19 cellular contexts compared by ENCODE assay signal in genomic region chr2:231012471-231012870, GRCh38. TPM values are rescaled to one million over a fixed set of nuclear protein-coding genes. Genes with fewer than 3 reads are reported as not detected.
DNase-seq lines count a peak whose midpoint lies in the region; TF ChIP-seq lines count a peak whose summit lies in the region.
"Had no signal": no experiment of that assay in that cellular context is flagged by ENCODE, and none has a peak within 500 bp of the region (broad histone marks: within the 10 kb centered on the region; RNA-seq: fewer than 3 reads in every experiment).

No MANE protein-coding gene starts in this region.

- no peak overlapping the region for H3K4me3 Mint-ChIP-seq in glutamatergic neuron (ENCODE audit: unreplicated experiment)
- H3K4me3 Mint-ChIP-seq: CD14-positive monocyte; CD8-positive, alpha-beta T cell had no signal

- no peak overlapping the region for H3K4me2 ChIP-seq in mammary epithelial cell (ENCODE audit: insufficient read depth, low read depth, low read length)
- no peak overlapping the region for H3K4me2 ChIP-seq in hepatocyte

- peaks cover 3% of the 10 kb centered on the region for H3K9me3 Mint-ChIP-seq in glutamatergic neuron (ENCODE audit: unreplicated experiment)
- H3K9me3 Mint-ChIP-seq: CD14-positive monocyte; CD8-positive, alpha-beta T cell had no signal

- BruUV-seq in mammary epithelial cell (replicated peaks; lab: Mats Ljungman, UMichigan) = no TSS peak

- no peak for TF ChIP-seq POLR2A in breast epithelium (IDR thresholded peaks at IDR 0.05)
- TF ChIP-seq POLR2A in prostate gland (IDR thresholded peaks at IDR 0.05) = no peak

- in situ Hi-C loops in mammary epithelial cell (cut with MboI; ENCODE audit: low sequenced_read_pairs in 2 of 2) = no loop called here

- no peaks in the 10 kb centered on the region for H3K36me3 Mint-ChIP-seq in glutamatergic neuron (ENCODE audit: unreplicated experiment)
- H3K36me3 Mint-ChIP-seq: CD14-positive monocyte; CD8-positive, alpha-beta T cell had no signal

- H3K4me3 ChIP-seq in mammary epithelial cell (replicated peaks in 1 of 3; ENCODE audit: insufficient read depth in 1 of 3, low read depth in 2 of 3, low read length in 3 of 3) (no peak overlapping the region), breast epithelium (no peak overlapping the region), hepatocyte (no peak overlapping the region), prostate gland (no peak overlapping the region)
- H3K4me3 ChIP-seq: GM12878, GM23248 had no signal

- H3K9me2 ChIP-seq in hepatocyte (replicated peaks; ENCODE audit: insufficient read depth) = no peaks in the 10 kb centered on the region

- no peak overlapping the region for H3K27ac Mint-ChIP-seq in glutamatergic neuron (ENCODE audit: unreplicated experiment)
- H3K27ac Mint-ChIP-seq: CD8-positive, alpha-beta T cell had no signal

- H3K4me1 Mint-ChIP-seq in glutamatergic neuron (ENCODE audit: low read depth, unreplicated experiment) = peaks cover 8% of the 10 kb centered on the region

- no peaks in the 10 kb centered on the region for H3K4me1 ChIP-seq in mammary epithelial cell (ENCODE audit: insufficient read depth, low read length)
- no peaks in the 10 kb centered on the region for H3K4me1 ChIP-seq in breast epithelium
- H3K4me1 ChIP-seq in hepatocyte (ENCODE audit: insufficient read depth) = peaks cover 9% of the 10 kb centered on the region
- H3K4me1 ChIP-seq in prostate gland (replicated peaks) = no peaks in the 10 kb centered on the region

- no peak for TF ChIP-seq CTCF in mammary epithelial cell (conservative IDR thresholded peaks at IDR 0.05 in 1 of 2, IDR thresholded peaks at IDR 0.05 in 1 of 2; ENCODE audit: extremely low read depth in 1 of 2, insufficient read depth in 1 of 2, low read depth in 1 of 2, low read length in 2 of 2)
- TF ChIP-seq CTCF in breast epithelium (IDR thresholded peaks at IDR 0.05) = no peak
- TF ChIP-seq CTCF in hepatocyte (IDR thresholded peaks at IDR 0.05; ENCODE audit: poor library complexity) = no peak
- no peak for TF ChIP-seq CTCF in prostate gland (IDR thresholded peaks at IDR 0.05)
- no peak for TF ChIP-seq CTCF in glutamatergic neuron (IDR thresholded peaks at IDR 0.05; ENCODE audit: partially characterized antibody, unreplicated experiment)

- intact Hi-C loops in mammary epithelial cell (cut with micrococcal nuclease) (no loop called here), breast epithelium (cut with DNase I; ENCODE audit: low total_unique reads) (no loop called here), prostate gland (cut with DNase I) (no loop called here)

- dilution Hi-C loops in mammary epithelial cell (cut with HindIII; ENCODE audit: low sequenced_read_pairs) = no loop called here

- 17% methylated on average over 3 of the region's 3 CpGs for WGBS in mammary epithelial cell (ENCODE audit: low coverage, missing lambda C conversion rate)
- 74% methylated on average over 3 of the region's 3 CpGs for WGBS in hepatocyte (ENCODE audit: low lambda C conversion rate, missing lambda C conversion rate)
- 40% methylated on average over 3 of the region's 3 CpGs for WGBS in prostate gland

- no peaks in the 10 kb centered on the region for H3K9me3 ChIP-seq in mammary epithelial cell (replicated peaks; ENCODE audit: insufficient read depth, low read length)
- H3K9me3 ChIP-seq in breast epithelium = no peaks in the 10 kb centered on the region
- no peaks in the 10 kb centered on the region for H3K9me3 ChIP-seq in hepatocyte (ENCODE audit: low read depth)
- no peaks in the 10 kb centered on the region for H3K9me3 ChIP-seq in prostate gland

- H3K27me3 ChIP-seq in mammary epithelial cell (ENCODE audit: insufficient read depth, low read length) (peaks cover 5% of the 10 kb centered on the region), breast epithelium (no peaks in the 10 kb centered on the region), hepatocyte (no peaks in the 10 kb centered on the region), prostate gland (replicated peaks; ENCODE audit: insufficient read depth) (no peaks in the 10 kb centered on the region)

- peak; percentile 22 for DNase-seq in DMS79 treated with DMSO at 0.1 percent for 48 hours (lab: John Stamatoyannopoulos, UW)
- no peak for DNase-seq in DMS79 (lab: John Stamatoyannopoulos, UW)
- peak; percentile 11 for DNase-seq in mammary epithelial cell
- no peak for DNase-seq in breast epithelium (ENCODE audit: low spot score in 2 of 2)
- DNase-seq in hepatocyte (ENCODE audit: low spot score) = peak; percentile 50
- peak; percentile 44 for DNase-seq in prostate gland (ENCODE audit: low spot score)
- no peak for DNase-seq in glutamatergic neuron
- DNase-seq in dedifferentiated amniotic fluid mesenchymal stem cell (ENCODE audit: extremely low spot score) = no peak
- DNase-seq: CD8-positive, alpha-beta T cell; COR-L47; GM23248; H7 had no signal

- no peaks in the 10 kb centered on the region for H3K79me2 ChIP-seq in mammary epithelial cell (ENCODE audit: insufficient read depth, low read length)
- no peaks in the 10 kb centered on the region for H3K79me2 ChIP-seq in hepatocyte

- no peak overlapping the region for H3K27ac ChIP-seq in mammary epithelial cell (ENCODE audit: insufficient read depth, low read depth, low read length)
- H3K27ac ChIP-seq in breast epithelium = no peak overlapping the region
- H3K27ac ChIP-seq in hepatocyte = no peak overlapping the region
- no peak overlapping the region for H3K27ac ChIP-seq in prostate gland
- H3K27ac ChIP-seq: 22Rv1, GM23248, HL-60 had no signal

- H4K20me1 ChIP-seq in mammary epithelial cell (ENCODE audit: insufficient read depth, low read length) (no peaks in the 10 kb centered on the region), hepatocyte (ENCODE audit: insufficient read depth, poor library complexity, severe bottlenecking) (no peaks in the 10 kb centered on the region)

- H3K9ac ChIP-seq in mammary epithelial cell (ENCODE audit: insufficient read depth, low read length) = no peak overlapping the region
- H3K9ac ChIP-seq: GM23248 had no signal

- H3K36me3 ChIP-seq in mammary epithelial cell (ENCODE audit: insufficient read depth, low read length) (no peaks in the 10 kb centered on the region), breast epithelium (no peaks in the 10 kb centered on the region), hepatocyte (replicated peaks; ENCODE audit: insufficient read depth, low read depth) (no peaks in the 10 kb centered on the region), prostate gland (no peaks in the 10 kb centered on the region)

- H2AFZ ChIP-seq in mammary epithelial cell (ENCODE audit: low read depth, low read length) = no peak overlapping the region
- no peak overlapping the region for H2AFZ ChIP-seq in hepatocyte
- H2AFZ ChIP-seq: GM23248 had no signal

- no peaks in the 10 kb centered on the region for H3K27me3 Mint-ChIP-seq in glutamatergic neuron (ENCODE audit: unreplicated experiment)

- CTCF ChIA-PET in mammary epithelial cell (lab: Charles Lee; ENCODE audit: low non-redundant PET) = no interaction called here

RNA-seq across cellular contexts. Expression of gene SPATA3, which starts 16.6 kb away (rescaled TPM):
- not detected for total RNA-seq in mammary epithelial cell
- polyA plus RNA-seq in mammary epithelial cell = not detected
- polyA minus RNA-seq in mammary epithelial cell = not detected
- total RNA-seq in breast epithelium = not detected
- not detected in 2 replicates for total RNA-seq in hepatocyte
- polyA plus RNA-seq in hepatocyte = not detected in 2 replicates
- total RNA-seq in prostate gland = 1 to 10 TPM in 1 of 2 donors, not detected in 1; 1.8 TPM
- total RNA-seq in glutamatergic neuron (ENCODE audit: unreplicated experiment) = not detected
- total RNA-seq: A673; CD8-positive, alpha-beta T cell; G401; GM12878; GM23248; H7 had no signal
- polyA plus RNA-seq: BJ, CD14-positive monocyte, GM12878, GM23248 had no signal

RNA-seq across cellular contexts. Expression of gene C2orf72, which starts 24.9 kb away (rescaled TPM):
- total RNA-seq in mammary epithelial cell (under 1 TPM; 0.33 to 0.50 TPM), breast epithelium (1 to 10 TPM in 2 of 3 donors, under 1 TPM in 1; 0.16 to 7.2 (median 1.3) TPM), hepatocyte (108 and 112 TPM in 2 replicates), prostate gland (10 to 100 TPM in 1 of 2 donors, 1 to 10 TPM in 1; 7.2 to 13.0 TPM), glutamatergic neuron (ENCODE audit: unreplicated experiment) (0.42 TPM)
- polyA plus RNA-seq in mammary epithelial cell (0.49 TPM), hepatocyte (64.1 and 86.9 TPM in 2 replicates)
- not detected for polyA minus RNA-seq in mammary epithelial cell
- total RNA-seq: A673; CD8-positive, alpha-beta T cell had no signal
- polyA plus RNA-seq: CD14-positive monocyte, GM23248 had no signal

RNA-seq across cellular contexts. Expression of gene PSMD1, which starts 44.2 kb away (rescaled TPM):
- total RNA-seq in mammary epithelial cell (100 to 1,000 TPM; 114 to 149 TPM), breast epithelium (10 to 100 TPM; 63.8 to 73.0 (median 69.2) TPM), hepatocyte (92.9 and 93.6 TPM in 2 replicates), prostate gland (10 to 100 TPM; 47.1 to 73.1 TPM), glutamatergic neuron (ENCODE audit: unreplicated experiment) (126 TPM)
- polyA plus RNA-seq in mammary epithelial cell (171 TPM), hepatocyte (96.3 and 106 TPM in 2 replicates)
- polyA minus RNA-seq in mammary epithelial cell = 579 TPM

Comparison
In these comparisons a context has a peak if more than half of its experiments do, and no peak if none do; other contexts are left out.
1. DNase-seq: peak in DMS79 treated with DMSO at 0.1 percent for 48 hours (single experiment), mammary epithelial cell (single experiment), hepatocyte (single experiment) and prostate gland (single experiment); none in DMS79 (single experiment), breast epithelium (0 of 2), glutamatergic neuron (single experiment) and dedifferentiated amniotic fluid mesenchymal stem cell (single experiment).